In genomic region chr1:214607492-214608215, GRCh38 we compare ENCODE assay signal across 7 cellular contexts. TPM values are rescaled to one million over a fixed set of nuclear protein-coding genes. Genes with fewer than 3 reads are reported as not detected.
DNase-seq lines count a peak whose midpoint lies in the region; ATAC-seq, FAIRE-seq and TF ChIP-seq lines count a peak whose summit lies in the region.
"Not testable (repeated sequence)": the region's sequence is repeated elsewhere in the genome, so short reads cannot be mapped to it uniquely, and the experiment has no call there.
"Had no signal": no experiment of that assay in that cellular context is flagged by ENCODE, and none has a peak within 500 bp of the region (broad histone marks: within the 10 kb centered on the region; RNA-seq: fewer than 3 reads in every experiment).

No MANE protein-coding gene starts in this region.

- H3K4me1 Mint-ChIP-seq in Calu3 (ENCODE audit: low read depth, unreplicated experiment): peaks cover 45% of the 10 kb centered on the region

- H3K4me3 Mint-ChIP-seq in Calu3 (ENCODE audit: low read depth, unreplicated experiment): not testable (repeated sequence)

- peak overlapping the region; percentile 37 for H3K27ac Mint-ChIP-seq in Calu3 (ENCODE audit: unreplicated experiment)

- H3K79me1 ChIP-seq in mesenchymal stem cell (replicated peaks; ENCODE audit: low read length, poor library complexity, severe bottlenecking): not testable (repeated sequence)

- H3K27me3 ChIP-seq in K562 (ENCODE audit: control insufficient read depth in 2 of 2, insufficient read depth in 2 of 2, low read length in 2 of 2); mesenchymal stem cell (ENCODE audit: control insufficient read depth in 1 of 2, insufficient read depth in 1 of 2, low read length in 2 of 2): not testable (repeated sequence)

- H3K79me2 ChIP-seq in K562 (ENCODE audit: control insufficient read depth, insufficient read depth, low read length): peaks cover 89% of the 10 kb centered on the region

- not testable (repeated sequence) for FAIRE-seq in K562 (lab: Jason Lieb, UNC)

- not testable (repeated sequence) for H3K18ac ChIP-seq in mesenchymal stem cell (ENCODE audit: low read depth in 1 of 2, low read length in 2 of 2)

- H2BK12ac ChIP-seq in mesenchymal stem cell (ENCODE audit: low read length in 2 of 2): not testable (repeated sequence)

- H4K8ac ChIP-seq in mesenchymal stem cell (ENCODE audit: low read length): not testable (repeated sequence)

- not testable (repeated sequence) for H3K14ac ChIP-seq in mesenchymal stem cell (ENCODE audit: low read length in 2 of 2)

- H2AFZ ChIP-seq in K562 (ENCODE audit: low read depth, low read length); mesenchymal stem cell (ENCODE audit: low read depth, low read length): not testable (repeated sequence)

- H3K4ac ChIP-seq in mesenchymal stem cell (ENCODE audit: low read depth in 1 of 2, low read length in 2 of 2): not testable (repeated sequence)

- not testable (repeated sequence) for H3K9me3 Mint-ChIP-seq in Calu3 (ENCODE audit: low read depth, unreplicated experiment)

- not testable (repeated sequence) for ATAC-seq in K562

- not testable (repeated sequence) for H3K27me3 Mint-ChIP-seq in Calu3 (ENCODE audit: unreplicated experiment)

- not testable (repeated sequence) for H2BK15ac ChIP-seq in mesenchymal stem cell (ENCODE audit: low read depth, poor library complexity, severe bottlenecking)

- not testable (repeated sequence) for TF ChIP-seq RAD21 in K562 (CRISPR knock-in tag; conservative IDR thresholded peaks at IDR 0.05 in 1 of 2, IDR thresholded peaks at IDR 0.05 in 1 of 2)

- BruUV-seq in Calu3 (replicated peaks; lab: Mats Ljungman, UMichigan); K562 (replicated peaks; lab: Mats Ljungman, UMichigan): not testable (repeated sequence)

- H3K36me3 ChIP-seq in K562 (ENCODE audit: control insufficient read depth, insufficient read depth, low read length) (peaks cover 28% of the 10 kb centered on the region), mesenchymal stem cell (ENCODE audit: control insufficient read depth in 1 of 2, insufficient read depth in 2 of 2, low read depth in 1 of 2, low read length in 2 of 2) (peaks cover 0 to 15% of the 10 kb centered on the region in 2 experiments)

- H2BK5ac ChIP-seq in mesenchymal stem cell (ENCODE audit: low read depth, low read length, poor library complexity, severe bottlenecking): not testable (repeated sequence)

- peaks cover 50% of the 10 kb centered on the region for H3K36me3 Mint-ChIP-seq in Calu3 (ENCODE audit: insufficient read depth, unreplicated experiment)

- peak overlapping the region; percentile 32 for H3K27ac ChIP-seq in RWPE1
- not testable (repeated sequence) for H3K27ac ChIP-seq in K562 (ENCODE audit: extremely low read depth, low read depth, low read length); mesenchymal stem cell (ENCODE audit: low read length, poor library complexity, severe bottlenecking)

- H3K9ac ChIP-seq in K562 (ENCODE audit: insufficient read depth in 1 of 2, low read depth in 2 of 2, low read length in 2 of 2); mesenchymal stem cell (ENCODE audit: low read length): not testable (repeated sequence)

- not testable (repeated sequence) for TF ChIP-seq CTCF in Calu3 (IDR thresholded peaks at IDR 0.05; ENCODE audit: unreplicated experiment); RWPE1 (conservative IDR thresholded peaks at IDR 0.05; ENCODE audit: low read depth); K562 (IDR thresholded peaks at IDR 0.05 in 2 of 3, conservative IDR thresholded peaks at IDR 0.05 in 1 of 3; ENCODE audit: insufficient read depth in 2 of 3, low read depth in 1 of 3, low read length in 3 of 3)

- peak overlapping the region; percentile 39 for H4K91ac ChIP-seq in mesenchymal stem cell (ENCODE audit: low read length)

- not testable (repeated sequence) for H3K9me3 ChIP-seq in K562 (replicated peaks; ENCODE audit: control insufficient read depth, insufficient read depth, low read depth, low read length); mesenchymal stem cell (ENCODE audit: control insufficient read depth, low read length)

- not testable (repeated sequence) for H2AK5ac ChIP-seq in mesenchymal stem cell (ENCODE audit: low read length, severe bottlenecking)

- DNase-seq in Calu3; RWPE1 (ENCODE audit: low spot score); K562 (ENCODE audit: extremely low read depth in 1 of 4, low spot score in 3 of 4); mesenchymal stem cell: not testable (repeated sequence)
- DNase-seq in posterior vena cava (ENCODE audit: low spot score): peak; percentile 77

- not testable (repeated sequence) for H3K4me2 ChIP-seq in K562 (ENCODE audit: insufficient read depth, low read length); mesenchymal stem cell (ENCODE audit: low read length, poor library complexity, severe bottlenecking)

- H3K4me3 ChIP-seq in K562; mesenchymal stem cell (ENCODE audit: insufficient read depth in 1 of 2, low read depth in 1 of 2, low read length in 2 of 2): not testable (repeated sequence)

- not testable (repeated sequence) for H2BK120ac ChIP-seq in mesenchymal stem cell (ENCODE audit: low read depth, low read length)

- not testable (repeated sequence) for H3K23ac ChIP-seq in mesenchymal stem cell (ENCODE audit: low read length in 2 of 2)

- not testable (repeated sequence) for H3K4me1 ChIP-seq in K562 (replicated peaks in 1 of 2; ENCODE audit: control insufficient read depth in 2 of 2, insufficient read depth in 2 of 2, low read length in 2 of 2); mesenchymal stem cell (ENCODE audit: control insufficient read depth, insufficient read depth, low read depth, low read length)

- not testable (repeated sequence) for TF ChIP-seq POLR2A in K562 (conservative IDR thresholded peaks at IDR 0.05)

- POLR2A ChIA-PET in RWPE1 (lab: Yijun Ruan, JAX; ENCODE audit: low non-redundant PET); K562 (lab: Yijun Ruan, JAX): not testable (repeated sequence)

- H3K9me1 ChIP-seq in K562 (ENCODE audit: control insufficient read depth, insufficient read depth, low read length): not testable (repeated sequence)

- CTCF ChIA-PET in Calu3 (lab: Charles Lee); RWPE1 (lab: Yijun Ruan, JAX); K562 (lab: Yijun Ruan, JAX; ENCODE audit: low intra/inter-chr PET ratio): not testable (repeated sequence)

- intact Hi-C loops in Calu3 (cut with micrococcal nuclease; ENCODE audit: unreplicated experiment); K562 (cut with micrococcal nuclease); posterior vena cava (cut with DNase I): not testable (repeated sequence)

- H4K20me1 ChIP-seq in K562 (replicated peaks; ENCODE audit: control insufficient read depth, insufficient read depth, low read length): not testable (repeated sequence)

- in situ Hi-C loops in K562 (cut with MboI): not testable (repeated sequence)

- not testable (repeated sequence) for TF ChIP-seq EP300 in K562 (IDR thresholded peaks at IDR 0.05; ENCODE audit: low read length)

- 95% methylated on average over 20 of the region's 21 CpGs for WGBS in K562 (ENCODE audit: insufficient coverage, low coverage, missing lambda C conversion rate)
- 98% methylated on average over 17 of the region's 21 CpGs for WGBS in mesenchymal stem cell

RNA-seq across cellular contexts. Expression of gene CENPF, which starts 4.7 kb away (rescaled TPM):
- total RNA-seq in Calu3 (2022): 118 and 144 TPM in 2 replicates
- total RNA-seq in K562 (2011; cell fraction: chromatin; rRNA removed; ENCODE audit: low replicate concordance): 21.7 and 130 TPM in 2 replicates
- 11.8 and 20.9 TPM in 2 replicates for total RNA-seq in K562 (2011; cell fraction: nucleolus; rRNA removed)
- 40.8 and 50.3 TPM in 2 replicates for total RNA-seq in K562 (2011; cell fraction: nucleoplasm; rRNA removed)
- 76.9 and 91.6 TPM in 2 replicates for total RNA-seq in K562 (2014; rRNA removed)
- 180 and 214 TPM in 2 replicates for total RNA-seq in K562 (2014; rRNA removed; fragmentation: Illumina TruSeq; extraction: Trizol)
- total RNA-seq in K562 (2015; rRNA removed; fragmentation: Illumina TruSeq; extraction: Trizol): 142 and 153 TPM in 2 replicates
- 98.2 and 102 TPM in 2 replicates for total RNA-seq in K562 (2021)
- polyA plus RNA-seq in K562 (2011; rRNA removed): 46.4 and 64.5 TPM in 2 replicates
- polyA plus RNA-seq in K562 (2011; cell fraction: cytosol; rRNA removed): 8.8 and 16.0 TPM in 2 replicates
- 52.2 and 53.8 TPM in 2 replicates for polyA plus RNA-seq in K562 (2011; cell fraction: nucleus; rRNA removed)
- polyA plus RNA-seq in K562 (2012): 48.5 and 70.8 TPM in 2 replicates
- polyA plus RNA-seq in K562 (2014; fragmentation: Illumina TruSeq; extraction: Trizol): 118 TPM in 2 replicates
- 10 to 100 TPM; 50.6 to 92.6 TPM for polyA plus RNA-seq in K562 (2014; fragmentation: Nextera tagmentation; extraction: Ambion mirVana)
- polyA plus RNA-seq in K562 (2014; rRNA removed): 54.1 and 98.3 TPM in 2 replicates
- polyA minus RNA-seq in K562 (2011; rRNA and poly(A)+ RNA removed): 99.3 and 119 TPM in 2 replicates
- 46.6 and 50.8 TPM in 2 replicates for polyA minus RNA-seq in K562 (2011; cell fraction: cytosol; rRNA and poly(A)+ RNA removed)
- 35.7 and 70.4 TPM in 2 replicates for polyA minus RNA-seq in K562 (2011; cell fraction: nucleus; rRNA and poly(A)+ RNA removed)
- polyA plus RNA-seq in mesenchymal stem cell (2013, experiment 1 of 2): 4.2 TPM
- 4.9 TPM for polyA plus RNA-seq in mesenchymal stem cell (2013, experiment 2 of 2)
- 1 to 10 TPM in 1 of 2 donors, under 1 TPM in 1; 0.52 to 1.3 TPM for total RNA-seq in posterior vena cava

RNA-seq across cellular contexts. Expression of gene PTPN14, which starts 56.3 kb away (rescaled TPM):
- total RNA-seq in Calu3 (2022): 72.4 and 77.4 TPM in 2 replicates
- total RNA-seq in K562 (2011; cell fraction: chromatin; rRNA removed; ENCODE audit: low replicate concordance): not detected in 2 replicates
- not detected in 2 replicates for total RNA-seq in K562 (2011; cell fraction: nucleolus; rRNA removed)
- total RNA-seq in K562 (2011; cell fraction: nucleoplasm; rRNA removed): 0.08 TPM in 1 of 2 replicates, not detected in the other
- total RNA-seq in K562 (2014; rRNA removed): not detected in 2 replicates
- not detected in 2 replicates for total RNA-seq in K562 (2014; rRNA removed; fragmentation: Illumina TruSeq; extraction: Trizol)
- total RNA-seq in K562 (2015; rRNA removed; fragmentation: Illumina TruSeq; extraction: Trizol): not detected in 2 replicates
- total RNA-seq in K562 (2021): 0.29 TPM in 2 replicates
- polyA plus RNA-seq in K562 (2011; rRNA removed): 0.03 TPM in 1 of 2 replicates, not detected in the other
- polyA plus RNA-seq in K562 (2011; cell fraction: cytosol; rRNA removed): under 0.01 and 0.03 TPM in 2 replicates
- polyA plus RNA-seq in K562 (2011; cell fraction: nucleus; rRNA removed): 0.03 TPM in 1 of 2 replicates, not detected in the other
- 0.04 and 0.11 TPM in 2 replicates for polyA plus RNA-seq in K562 (2012)
- not detected in 2 replicates for polyA plus RNA-seq in K562 (2014; fragmentation: Illumina TruSeq; extraction: Trizol)
- polyA plus RNA-seq in K562 (2014; fragmentation: Nextera tagmentation; extraction: Ambion mirVana): under 1 TPM in 1 of 2 experiments, not detected in 1; 0.01 TPM
- 0.04 TPM in 1 of 2 replicates, not detected in the other for polyA plus RNA-seq in K562 (2014; rRNA removed)
- polyA minus RNA-seq in K562 (2011; rRNA and poly(A)+ RNA removed): under 0.01 and 0.03 TPM in 2 replicates
- polyA minus RNA-seq in K562 (2011; cell fraction: cytosol; rRNA and poly(A)+ RNA removed): not detected in 2 replicates
- polyA minus RNA-seq in K562 (2011; cell fraction: nucleus; rRNA and poly(A)+ RNA removed): not detected in 2 replicates
- polyA plus RNA-seq in mesenchymal stem cell (2013, experiment 1 of 2): 18.6 TPM
- polyA plus RNA-seq in mesenchymal stem cell (2013, experiment 2 of 2): 18.0 TPM
- 10 to 100 TPM; 36.9 to 51.5 TPM for total RNA-seq in posterior vena cava
- total RNA-seq: B cell; CD8-positive, alpha-beta T cell had no signal

Comparison
In these comparisons a context has a peak if more than half of its experiments do, and no peak if none do; other contexts are left out.
1. RNA of gene CENPF, which starts 4.7 kb away (total RNA-seq): 11.8 to 214 TPM in K562 and 118 to 144 TPM in Calu3; 0.52 to 1.3 TPM in posterior vena cava; every median in the first group is over 4 times any median in the second.
2. RNA of gene PTPN14, which starts 56.3 kb away (total RNA-seq): 72.4 to 77.4 TPM in Calu3 and 36.9 to 51.5 TPM in posterior vena cava; 0.08 to 0.29 TPM in K562; every median in the first group is over 10 times any median in the second.